ENCODE assay signal across 23 cellular contexts in the genomic region with DNA sequence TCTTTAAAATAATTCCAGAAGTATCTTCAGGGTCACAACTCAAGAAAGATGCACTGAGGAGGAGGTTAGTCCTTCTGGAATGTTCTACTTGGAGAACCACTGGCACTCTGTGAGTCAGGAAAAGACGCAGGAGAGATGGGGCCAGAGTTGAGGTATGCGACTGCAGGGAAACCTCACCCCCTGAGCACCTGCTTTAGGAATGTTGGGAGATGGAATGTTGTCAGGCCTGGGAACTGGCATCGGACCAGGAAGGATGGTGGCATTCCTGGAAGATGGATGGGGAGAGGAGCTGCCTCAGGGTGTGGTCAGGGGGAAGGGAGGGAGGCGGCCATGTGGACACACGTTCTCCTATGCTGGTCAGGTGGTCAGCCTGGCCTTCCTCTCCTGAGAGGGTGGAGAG.
A peak's percentile ranks its signal among the peaks of the same experiment; 100 is the strongest.
DNase-seq lines count a peak whose midpoint lies in the region; ATAC-seq and TF ChIP-seq lines count a peak whose summit lies in the region.
"Had no signal": no experiment of that assay in that cellular context is flagged by ENCODE, and none has a peak within 500 bp of the region (broad histone marks: within the 10 kb centered on the region; RNA-seq: fewer than 3 reads in every experiment).

No MANE protein-coding gene starts in this region.

- no peak overlapping the region for H4K12ac ChIP-seq in trophoblast cell (ENCODE audit: low read depth, low read length)

- H3K27ac ChIP-seq in trophoblast cell (ENCODE audit: low read depth, low read length), result no peak overlapping the region
- H3K27ac ChIP-seq: C4-2B, left lung, testis had no signal

- no peaks in the 10 kb centered on the region for H3K79me1 ChIP-seq in trophoblast cell (ENCODE audit: low read length)

- H2BK5ac ChIP-seq in trophoblast cell (ENCODE audit: low read depth, low read length, poor library complexity), result no peak overlapping the region

- intact Hi-C loops in Right ventricle myocardium superior (cut with DNase I), result no loop called here

- no peak overlapping the region for H2AFZ ChIP-seq in trophoblast cell (ENCODE audit: insufficient read depth, low read length, poor library complexity)

- no peak overlapping the region for H2BK12ac ChIP-seq in trophoblast cell (ENCODE audit: low read length)

- H3K14ac ChIP-seq in trophoblast cell (ENCODE audit: low read length), result no peak overlapping the region

- TF ChIP-seq CTCF in fibroblast of the aortic adventitia (IDR thresholded peaks at IDR 0.05; ENCODE audit: insufficient read depth, low read length), result no peak

- peaks cover 0 to 2% of the 10 kb centered on the region in 2 experiments for H3K4me1 ChIP-seq in trophoblast cell (ENCODE audit: control insufficient read depth in 1 of 2, insufficient read depth in 2 of 2, low read length in 2 of 2)
- H3K4me1 ChIP-seq: left lung, testis had no signal

- no peak overlapping the region for H3K9ac ChIP-seq in trophoblast cell (ENCODE audit: low read length)

- no peak overlapping the region for H3K18ac ChIP-seq in trophoblast cell (ENCODE audit: low read length)

- no CpG with 5 or more reads among the region's 5 CpGs for WGBS in trophoblast cell (ENCODE audit: extremely low coverage, insufficient coverage, insufficient read length)

- H2BK120ac ChIP-seq in trophoblast cell (ENCODE audit: insufficient read depth, low read length, poor library complexity), result no peak overlapping the region

- peak; percentile 42 for DNase-seq in GM03348 (ENCODE audit: low spot score)
- peak; percentile 80 for DNase-seq in M059J (ENCODE audit: low read depth)
- DNase-seq in fibroblast of the aortic adventitia (ENCODE audit: low read depth), result peak; percentile 4
- peak; percentile 77 to 83 for DNase-seq in trophoblast cell
- DNase-seq in nucleus accumbens (lab: John Stamatoyannopoulos, UW), result no peak
- no peak for DNase-seq in Right ventricle myocardium superior
- DNase-seq in NCI-H2227 (lab: John Stamatoyannopoulos, UW; ENCODE audit: unreplicated experiment), result no peak
- no peak for DNase-seq in activated CD4-positive, alpha-beta T cell treated with anti-CD3 and anti-CD28 coated beads for 48 hours
- DNase-seq: activated CD8-positive, alpha-beta T cell treated with anti-CD3 and anti-CD28 coated beads for 36 hours; activated naive CD8-positive, alpha-beta T cell treated with anti-CD3 and anti-CD28 coated beads, Interleukin-2, amount 50 U/mL, for 24 hours; activated T-cell treated with anti-CD3 and anti-CD28 coated beads, Interleukin-2, amount 50 U/mL, for 48 hours; DMS53; effector memory CD4-positive, alpha-beta T cell; left lung; MM.1S; NCI-H1694; NCI-H345; posterior cingulate gyrus; small intestine; stimulated activated CD4-positive, alpha-beta T cell treated with anti-CD3 and anti-CD28 coated beads, Interleukin-4, amount 100 ng/mL, for 24 hours; T-helper 1 cell; testis had no signal

- no peak overlapping the region for H3K23ac ChIP-seq in trophoblast cell (ENCODE audit: low read length)

- H3K9me3 ChIP-seq in trophoblast cell (ENCODE audit: insufficient read depth, low read depth, low read length), result no peaks in the 10 kb centered on the region
- H3K9me3 ChIP-seq: left lung, testis had no signal

- no peaks in the 10 kb centered on the region for H3K36me3 ChIP-seq in trophoblast cell (ENCODE audit: control insufficient read depth in 1 of 2, insufficient read depth in 2 of 2, low read length in 2 of 2)
- H3K36me3 ChIP-seq: left lung had no signal

- H4K8ac ChIP-seq in trophoblast cell (ENCODE audit: low read depth, low read length), result no peak overlapping the region

- ATAC-seq in Right ventricle myocardium superior (ENCODE audit: poor library complexity), result no peak
- ATAC-seq: activated CD8-positive, alpha-beta T cell treated with anti-CD3 and anti-CD28 coated beads for 36 hours; activated naive CD8-positive, alpha-beta T cell treated with anti-CD3 and anti-CD28 coated beads, Interleukin-2, amount 50 U/mL, for 24 hours; left lung had no signal

- H3K4me2 ChIP-seq in trophoblast cell (ENCODE audit: low read length), result no peak overlapping the region

- no peaks in the 10 kb centered on the region for H3K27me3 ChIP-seq in trophoblast cell (ENCODE audit: insufficient read depth, low read length)
- H3K27me3 ChIP-seq: left lung, testis had no signal

- H3K4me3 ChIP-seq in fibroblast of the aortic adventitia (ENCODE audit: low read depth, low read length) (no peak overlapping the region), trophoblast cell (ENCODE audit: low read depth, low read length) (no peak overlapping the region)
- H3K4me3 ChIP-seq: left lung, testis had no signal

- H3K79me2 ChIP-seq in trophoblast cell (ENCODE audit: control insufficient read depth, insufficient read depth, low read length, poor library complexity), result no peaks in the 10 kb centered on the region

- no peak overlapping the region for H2AK5ac ChIP-seq in trophoblast cell (ENCODE audit: low read length)

- H3K4ac ChIP-seq in trophoblast cell (ENCODE audit: low read depth, low read length), result no peak overlapping the region

- H4K91ac ChIP-seq in trophoblast cell (ENCODE audit: low read depth, low read length), result no peak overlapping the region

Comparison
In these comparisons a context has a peak if more than half of its experiments do, and no peak if none do; other contexts are left out.
1. DNase-seq: peak in GM03348 (single experiment), M059J (single experiment), fibroblast of the aortic adventitia (single experiment) and trophoblast cell (2 of 2); none in nucleus accumbens (0 of 56), Right ventricle myocardium superior (single experiment), NCI-H2227 (single experiment) and activated CD4-positive, alpha-beta T cell treated with anti-CD3 and anti-CD28 coated beads for 48 hours (single experiment).